1 cellular context compared by ENCODE assay signal in the genomic region with DNA sequence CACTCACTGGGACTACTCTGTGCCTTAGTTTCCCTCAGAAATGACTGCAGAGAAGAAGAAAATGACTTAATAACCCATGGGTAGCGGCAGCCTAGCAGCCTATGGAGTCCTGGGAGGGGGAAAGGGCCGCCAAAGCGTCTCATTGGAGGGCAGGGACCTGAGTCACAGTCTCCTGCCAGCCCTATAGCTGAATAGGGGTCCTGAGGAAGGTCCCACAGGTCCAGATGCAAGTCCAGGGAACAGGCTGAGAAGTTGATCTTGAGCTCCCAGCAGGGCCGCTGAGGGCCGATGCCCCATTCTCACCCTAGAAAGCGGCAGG.
TF ChIP-seq lines count a peak whose summit lies in the region.

No MANE protein-coding gene starts in this region.

TF ChIP-seq in GM12878, 131 proteins besides CTCF, POLR2A, EP300 and RAD21:
- TF ChIP-seq PBX3 (IDR thresholded peaks at IDR 0.05; ENCODE audit: insufficient replicate concordance, low read depth, low read length) (no peak), BCLAF1 (IDR thresholded peaks at IDR 0.05) (no peak), RB1 (IDR thresholded peaks at IDR 0.05; ENCODE audit: borderline replicate concordance) (no peak), MXI1 (IDR thresholded peaks at IDR 0.05; ENCODE audit: low read depth, low read length) (no peak), SP1 (IDR thresholded peaks at IDR 0.05; ENCODE audit: low read depth, low read length) (no peak), SMAD1 (IDR thresholded peaks at IDR 0.05; ENCODE audit: low read depth, partially characterized antibody) (no peak), FOS (IDR thresholded peaks at IDR 0.05; ENCODE audit: borderline replicate concordance, extremely low read depth, insufficient read length) (no peak), STAT3 (IDR thresholded peaks at IDR 0.05; ENCODE audit: low read depth, low read length) (no peak), MEF2A (IDR thresholded peaks at IDR 0.05; ENCODE audit: insufficient read depth, low read depth, low read length) (no peak), NR2C2 (IDR thresholded peaks at IDR 0.05; ENCODE audit: borderline replicate concordance, control insufficient read depth, insufficient read length, low read depth) (no peak), POU2F2 (IDR thresholded peaks at IDR 0.05; ENCODE audit: borderline replicate concordance, low read depth, low read length) (no peak), TCF12 (IDR thresholded peaks at IDR 0.05; ENCODE audit: low read depth, low read length) (no peak), E2F4 (IDR thresholded peaks at IDR 0.05; ENCODE audit: low read depth, low read length) (no peak), IKZF2 (IDR thresholded peaks at IDR 0.05) (no peak)
TF ChIP-seq in GM12878: peak in this region for 0.
